9 cellular contexts compared by ENCODE assay signal in the genomic region with DNA sequence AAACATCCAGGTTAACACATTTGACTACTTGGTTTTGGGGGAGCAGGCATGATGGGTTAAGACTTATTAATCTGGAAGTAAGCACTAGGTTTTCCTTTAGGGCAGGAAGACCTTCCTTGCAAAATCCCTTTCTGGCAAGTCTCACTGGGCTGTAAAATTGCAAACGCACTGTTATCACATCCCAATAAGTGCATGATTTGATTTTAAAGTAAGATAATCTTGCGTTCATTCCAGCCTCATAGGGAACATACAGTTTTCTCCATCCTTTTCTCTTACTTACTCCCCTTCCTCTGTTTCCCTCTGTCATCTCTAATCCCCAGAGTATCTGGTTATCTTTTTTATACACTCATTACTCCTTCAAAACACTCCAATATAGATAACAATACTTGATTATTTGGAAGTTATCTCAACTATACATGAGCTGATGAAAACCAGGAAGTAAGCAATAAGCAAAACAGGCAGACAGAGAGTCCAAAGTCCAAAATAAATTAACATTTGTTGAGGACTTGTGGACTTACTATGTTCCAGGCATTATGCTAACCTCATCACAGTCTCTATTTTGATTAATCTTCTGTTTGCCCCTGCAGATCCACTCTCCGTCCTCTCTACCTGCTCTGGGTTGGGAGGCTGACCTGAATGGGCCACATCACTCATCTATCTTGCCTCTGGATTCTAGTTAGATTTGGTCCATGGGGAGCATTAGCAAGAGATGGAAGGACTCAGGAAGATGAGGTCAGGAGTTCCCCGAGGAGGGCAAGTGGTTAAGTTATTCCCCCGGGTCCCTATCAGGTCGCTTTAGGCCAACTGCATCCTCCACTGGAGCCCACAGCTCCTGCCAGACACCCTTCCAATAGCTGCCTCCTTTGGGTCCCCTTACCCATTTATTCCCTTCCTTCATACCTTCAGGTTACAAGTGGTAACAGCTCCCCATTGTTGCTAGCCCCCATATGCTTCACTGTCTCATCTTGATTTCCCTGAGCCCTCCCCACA.
A peak's percentile ranks its signal among the peaks of the same experiment; 100 is the strongest.
DNase-seq lines count a peak whose midpoint lies in the region; ATAC-seq, FAIRE-seq and TF ChIP-seq lines count a peak whose summit lies in the region.
"Had no signal": no experiment of that assay in that cellular context is flagged by ENCODE, and none has a peak within 500 bp of the region (broad histone marks: within the 10 kb centered on the region; RNA-seq: fewer than 3 reads in every experiment).

No MANE protein-coding gene starts in this region.

- FAIRE-seq in GM18507 (lab: Jason Lieb, UNC) (peak; percentile 9), kidney (lab: Jason Lieb, UNC) (no peak)

- no peaks in the 10 kb centered on the region for H3K27me3 ChIP-seq in mucosa of rectum (ENCODE audit: control insufficient read depth in 2 of 2, insufficient read depth in 2 of 2, low read length in 2 of 2)

- H3K9me3 ChIP-seq in mucosa of rectum (ENCODE audit: control insufficient read depth in 2 of 2, low read length in 2 of 2), result no peaks in the 10 kb centered on the region
- H3K9me3 ChIP-seq in kidney (ENCODE audit: control insufficient read depth in 1 of 2, low read length in 2 of 2), result no peaks in the 10 kb centered on the region

- peaks cover 0 to 3% of the 10 kb centered on the region in 2 donors for H3K36me3 ChIP-seq in mucosa of rectum (ENCODE audit: control insufficient read depth in 2 of 2, insufficient read depth in 2 of 2, low read length in 2 of 2)
- H3K36me3 ChIP-seq in kidney (ENCODE audit: control insufficient read depth in 1 of 2, insufficient read depth in 2 of 2, low read length in 2 of 2), result no peaks in the 10 kb centered on the region

- H3K4me1 ChIP-seq in mucosa of rectum (ENCODE audit: control insufficient read depth in 2 of 2, insufficient read depth in 2 of 2, low read length in 2 of 2) (peaks cover 84 to 86% of the 10 kb centered on the region in 2 donors), kidney (ENCODE audit: control insufficient read depth in 1 of 2, insufficient read depth in 1 of 2, low read depth in 1 of 2, low read length in 2 of 2) (peaks cover 32 to 44% of the 10 kb centered on the region in 2 donors)

- peak overlapping the region; percentile 99 for H3K27ac Mint-ChIP-seq in activated T-cell treated with anti-CD3 and anti-CD28 coated beads, Interleukin-2, amount 50 U/mL, for 72 hours

- intact Hi-C loops in kidney (cut with DNase I), result loop anchor here (10.0 kb wide), 1 partner anchor 55 kb away; no protein-coding TSS in a partner anchor

- H3K4me1 Mint-ChIP-seq in activated T-cell treated with anti-CD3 and anti-CD28 coated beads, Interleukin-2, amount 50 U/mL, for 72 hours (ENCODE audit: low read depth), result peaks cover 90% of the 10 kb centered on the region

- no peak for ATAC-seq in activated T-cell treated with anti-CD3 and anti-CD28 coated beads, Interleukin-2, amount 50 U/mL, for 72 hours (replicated peaks in 1 of 2)

- no peaks in the 10 kb centered on the region for H3K9me3 Mint-ChIP-seq in activated T-cell treated with anti-CD3 and anti-CD28 coated beads, Interleukin-2, amount 50 U/mL, for 72 hours

- peak overlapping the region; percentile 55 to 60 for H3K9ac ChIP-seq in mucosa of rectum (ENCODE audit: low read depth in 1 of 2, low read length in 2 of 2)
- H3K9ac ChIP-seq in kidney (ENCODE audit: low read length in 2 of 2), result no peak overlapping the region

- TF ChIP-seq CTCF in 22Rv1 (IDR thresholded peaks at IDR 0.05) (no peak), kidney (IDR thresholded peaks at IDR 0.05; ENCODE audit: borderline replicate concordance, extremely low read depth, insufficient read depth) (no peak)

- H3K4me3 ChIP-seq in mucosa of rectum (ENCODE audit: low read length in 2 of 2) (peak overlapping the region; percentile 26), kidney (ENCODE audit: low read length in 2 of 2) (no peak overlapping the region)

- peak overlapping the region; percentile 62 for H3K27ac ChIP-seq in 22Rv1
- H3K27ac ChIP-seq in mucosa of rectum (ENCODE audit: low read depth in 2 of 2, low read length in 2 of 2), result peak overlapping the region; percentile 94
- no peak overlapping the region for H3K27ac ChIP-seq in kidney (ENCODE audit: low read depth in 2 of 2, low read length in 2 of 2)

- H3K4me3 Mint-ChIP-seq in activated T-cell treated with anti-CD3 and anti-CD28 coated beads, Interleukin-2, amount 50 U/mL, for 72 hours, result peak overlapping the region; percentile 33 to 39

- no peak for DNase-seq in GM18507 (ENCODE audit: extremely low spot score, insufficient read length, low read depth)
- no peak for DNase-seq in activated T-cell treated with anti-CD3 and anti-CD28 coated beads, Interleukin-2, amount 50 U/mL, for 72 hours
- DNase-seq in NCI-H1436 (lab: John Stamatoyannopoulos, UW), result no peak
- DNase-seq in NCI-H2029 treated with DMSO at 0.1 percent for 48 hours (lab: John Stamatoyannopoulos, UW), result no peak
- DNase-seq in amygdala (lab: John Stamatoyannopoulos, UW), result no peak
- DNase-seq in kidney, result no peak
- DNase-seq: NCI-H510A had no signal

- peaks cover 2% of the 10 kb centered on the region in 2 donors for H3K36me3 Mint-ChIP-seq in activated T-cell treated with anti-CD3 and anti-CD28 coated beads, Interleukin-2, amount 50 U/mL, for 72 hours (ENCODE audit: insufficient read depth in 2 of 2)

- H3K27me3 Mint-ChIP-seq in activated T-cell treated with anti-CD3 and anti-CD28 coated beads, Interleukin-2, amount 50 U/mL, for 72 hours (ENCODE audit: low read depth), result no peaks in the 10 kb centered on the region

Comparison
In these comparisons a context has a peak if more than half of its experiments do, and no peak if none do; other contexts are left out.
1. H3K27ac ChIP-seq: peak in 22Rv1 (single experiment) and mucosa of rectum (2 of 2); none in kidney (0 of 2).
2. H3K4me3 ChIP-seq: peak in mucosa of rectum (2 of 2); none in kidney (0 of 2).
3. H3K9ac ChIP-seq: peak in mucosa of rectum (2 of 2); none in kidney (0 of 2).